Comparison of ENCODE assay signal across 9 cellular contexts in the genomic region with DNA sequence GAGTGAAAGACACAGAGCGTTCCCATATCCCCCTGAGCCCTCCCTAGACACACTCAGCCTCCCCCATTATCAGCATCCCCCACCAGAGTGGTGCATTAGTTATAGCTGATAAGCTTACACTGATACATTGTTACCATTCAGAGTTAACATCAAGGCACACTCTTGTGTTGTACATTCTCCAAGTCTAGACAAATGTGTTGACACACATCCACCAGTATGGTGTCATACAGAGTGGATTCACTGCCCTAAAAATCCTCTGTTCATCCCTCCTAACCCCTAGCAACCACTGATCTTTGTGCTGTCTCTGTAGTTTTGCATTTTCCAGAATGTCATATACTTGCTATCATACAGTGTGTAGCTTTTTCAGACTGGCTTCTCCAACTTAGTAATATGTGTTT.
DNase-seq lines count a peak whose midpoint lies in the region; ATAC-seq and TF ChIP-seq lines count a peak whose summit lies in the region.
"Had no signal": no experiment of that assay in that cellular context is flagged by ENCODE, and none has a peak within 500 bp of the region (broad histone marks: within the 10 kb centered on the region; RNA-seq: fewer than 3 reads in every experiment).

No MANE protein-coding gene starts in this region.

- no peak for DNase-seq in CD4-positive, CD25-positive, alpha-beta regulatory T cell
- DNase-seq in nephron progenitor cell (no peak), RPMI8226 (no peak), germinal center (ENCODE audit: low spot score) (no peak), NCI-H226 (no peak)
- DNase-seq: DMS 273 treated with DMSO at 0.1 percent for 48 hours had no signal

- peaks cover 0 to 12% (median 6%) of the 10 kb centered on the region in 4 donors for H3K4me1 Mint-ChIP-seq in CD4-positive, CD25-positive, alpha-beta regulatory T cell
- peaks cover 18% of the 10 kb centered on the region for H3K4me1 Mint-ChIP-seq in nephron progenitor cell

- no peaks in the 10 kb centered on the region for H3K9me3 ChIP-seq in CD4-positive, CD25-positive, alpha-beta regulatory T cell (ENCODE audit: control insufficient read depth in 2 of 2, low read length in 2 of 2)
- H3K9me3 ChIP-seq in duodenal mucosa (ENCODE audit: control insufficient read depth in 1 of 2, low read length in 2 of 2): no peaks in the 10 kb centered on the region

- peak; percentile 4 to 8 for ATAC-seq in CD4-positive, CD25-positive, alpha-beta regulatory T cell (ENCODE audit: low read depth in 2 of 2)
- ATAC-seq in HG03520 (IDR thresholded peaks at IDR 0.05; ENCODE audit: unreplicated experiment) (peak; percentile 13), GM18519 (IDR thresholded peaks at IDR 0.05; ENCODE audit: low FRiP score, unreplicated experiment) (no peak)

- H3K27ac ChIP-seq in CD4-positive, CD25-positive, alpha-beta regulatory T cell (ENCODE audit: insufficient read depth, low read length, poor library complexity, severe bottlenecking): peak overlapping the region; percentile 42
- peak overlapping the region; percentile 78 for H3K27ac ChIP-seq in duodenal mucosa (ENCODE audit: low read depth, low read length)

- H3K27me3 Mint-ChIP-seq in CD4-positive, CD25-positive, alpha-beta regulatory T cell: peaks cover 6% of the 10 kb centered on the region
- peaks cover 20% of the 10 kb centered on the region for H3K27me3 Mint-ChIP-seq in nephron progenitor cell (ENCODE audit: low read depth, poor library complexity)

- H3K9me3 Mint-ChIP-seq in CD4-positive, CD25-positive, alpha-beta regulatory T cell: peaks cover 0 to 2% (median 0%) of the 10 kb centered on the region in 7 donors
- no peaks in the 10 kb centered on the region for H3K9me3 Mint-ChIP-seq in nephron progenitor cell

- H3K36me3 Mint-ChIP-seq in CD4-positive, CD25-positive, alpha-beta regulatory T cell: no peaks in the 10 kb centered on the region
- H3K36me3 Mint-ChIP-seq in nephron progenitor cell (ENCODE audit: low read depth): no peaks in the 10 kb centered on the region

- peaks cover 4% of the 10 kb centered on the region for H3K27me3 ChIP-seq in CD4-positive, CD25-positive, alpha-beta regulatory T cell (ENCODE audit: control insufficient read depth, insufficient read depth, low read length)
- no peaks in the 10 kb centered on the region for H3K27me3 ChIP-seq in duodenal mucosa (ENCODE audit: control insufficient read depth in 1 of 2, insufficient read depth in 2 of 2, low read length in 2 of 2)

- H3K36me3 ChIP-seq in CD4-positive, CD25-positive, alpha-beta regulatory T cell (ENCODE audit: control insufficient read depth, insufficient read depth, low read length): no peaks in the 10 kb centered on the region
- peaks cover 0 to 5% of the 10 kb centered on the region in 2 donors for H3K36me3 ChIP-seq in duodenal mucosa (ENCODE audit: control insufficient read depth in 1 of 2, insufficient read depth in 2 of 2, low read length in 2 of 2)

- TF ChIP-seq CTCF in nephron progenitor cell (IDR thresholded peaks at IDR 0.05): no peak

- H3K4me3 ChIP-seq in CD4-positive, CD25-positive, alpha-beta regulatory T cell (ENCODE audit: low read depth, low read length): peak overlapping the region; percentile 70
- peak overlapping the region; percentile 42 to 58 for H3K4me3 ChIP-seq in duodenal mucosa (ENCODE audit: low read depth in 1 of 2, low read length in 2 of 2)

- H3K4me1 ChIP-seq in CD4-positive, CD25-positive, alpha-beta regulatory T cell (ENCODE audit: control insufficient read depth, insufficient read depth, low read length, poor library complexity, severe bottlenecking): peaks cover 5% of the 10 kb centered on the region
- H3K4me1 ChIP-seq in duodenal mucosa (ENCODE audit: control insufficient read depth in 1 of 2, insufficient read depth in 2 of 2, low read length in 2 of 2): peaks cover 21 to 23% of the 10 kb centered on the region in 2 donors

- peak overlapping the region in 3 of 4 donors; percentile 68 to 79 (median 72) for H3K4me3 Mint-ChIP-seq in CD4-positive, CD25-positive, alpha-beta regulatory T cell
- H3K4me3 Mint-ChIP-seq in nephron progenitor cell: no peak overlapping the region

- H3K9ac ChIP-seq in duodenal mucosa (ENCODE audit: low read depth in 1 of 2, low read length in 2 of 2): peak overlapping the region; percentile 18 to 76

- H3K27ac Mint-ChIP-seq in CD4-positive, CD25-positive, alpha-beta regulatory T cell: peak overlapping the region; percentile 86 to 95 (median 93)
- peak overlapping the region; percentile 3 for H3K27ac Mint-ChIP-seq in nephron progenitor cell
